Comparison of ENCODE assay signal across 13 cellular contexts in the genomic region with DNA sequence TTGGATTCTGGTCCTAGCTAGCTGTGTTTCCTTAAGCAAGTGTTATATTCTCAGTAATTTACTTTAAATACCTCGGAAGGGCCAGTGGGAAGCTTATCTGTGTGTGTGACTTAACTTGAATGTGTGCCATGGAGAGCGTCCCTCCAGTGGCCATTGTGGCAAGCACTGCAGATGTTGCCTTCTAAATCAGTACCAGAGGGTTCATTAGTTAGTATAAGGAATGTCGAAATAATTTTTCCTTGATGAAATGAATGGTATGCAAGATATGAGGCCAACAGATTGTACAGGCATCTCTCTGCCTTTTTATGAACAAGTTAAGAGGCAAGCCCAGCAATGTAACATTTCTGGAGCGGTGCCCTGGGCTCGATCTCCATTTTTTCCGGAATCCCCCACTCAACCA. TPM values are rescaled to one million over a fixed set of nuclear protein-coding genes. Genes with fewer than 3 reads are reported as not detected.
DNase-seq lines count a peak whose midpoint lies in the region; ATAC-seq and TF ChIP-seq lines count a peak whose summit lies in the region.
"Had no signal": no experiment of that assay in that cellular context is flagged by ENCODE, and none has a peak within 500 bp of the region (broad histone marks: within the 10 kb centered on the region; RNA-seq: fewer than 3 reads in every experiment).

No MANE protein-coding gene starts in this region.

- DNase-seq in H9 (no peak), astrocyte of the cerebellum (ENCODE audit: low read depth) (no peak), left ventricle myocardium superior (peak; percentile 35), skeletal muscle cell (ENCODE audit: low read depth) (peak; percentile 21), caudate nucleus (lab: John Stamatoyannopoulos, UW) (no peak)
- DNase-seq in activated T-cell treated with anti-CD3 and anti-CD28 coated beads, Interleukin-2, amount 50 U/mL, for 48 hours: no peak
- DNase-seq: activated effector memory CD4-positive, alpha-beta T cell treated with Interleukin-2 at 50 U/mL for 16 hours; effector memory CD4-positive, alpha-beta T cell; islet precursor cell; NCI-H187 treated with DMSO at 0.1 percent for 48 hours had no signal

- H4K20me1 ChIP-seq in H9 (ENCODE audit: control insufficient read depth, insufficient read depth, insufficient read length): no peaks in the 10 kb centered on the region

- H4K91ac ChIP-seq in H9 (ENCODE audit: insufficient read length, low read depth, low read length): no peak overlapping the region

- H2AK5ac ChIP-seq in H9 (ENCODE audit: insufficient read length, low read length): no peak overlapping the region

- H3T11ph ChIP-seq in H9 (ENCODE audit: low read length): no peak overlapping the region

- no peak overlapping the region for H2BK120ac ChIP-seq in H9 (ENCODE audit: low read depth, low read length, poor library complexity, severe bottlenecking)

- no peak overlapping the region for H3K4me2 ChIP-seq in H9 (ENCODE audit: insufficient read depth, insufficient read length, low read length)

- H3K56ac ChIP-seq in H9 (ENCODE audit: insufficient read length, low read depth, low read length): no peak overlapping the region

- peaks cover 0 to 2% (median 2%) of the 10 kb centered on the region in 3 experiments; a peak in 2 of 7 replicates for H3K36me3 Mint-ChIP-seq in H9 (ENCODE audit: insufficient read depth in 1 of 3, low read depth in 3 of 3)

- H3K79me1 ChIP-seq in H9 (ENCODE audit: insufficient read depth, low read depth, low read length, poor library complexity, severe bottlenecking): no peaks in the 10 kb centered on the region

- H4K8ac ChIP-seq in H9 (replicated peaks; ENCODE audit: insufficient read length, low read depth, low read length): no peak overlapping the region

- no peaks in the 10 kb centered on the region for H3K4me1 Mint-ChIP-seq in H9

- H3K4ac ChIP-seq in H9 (ENCODE audit: low read depth, low read length): no peak overlapping the region

- no peaks in the 10 kb centered on the region for H3K9me3 Mint-ChIP-seq in H9

- no peaks in the 10 kb centered on the region for H3K79me2 ChIP-seq in H9 (ENCODE audit: insufficient read depth, low read length)

- no peak overlapping the region for H2AFZ ChIP-seq in H9 (ENCODE audit: low read length)

- no peaks in the 10 kb centered on the region for H3K23me2 ChIP-seq in H9 (ENCODE audit: insufficient read length, low read depth, low read length, poor library complexity, severe bottlenecking)

- H3K27me3 ChIP-seq in H9 (ENCODE audit: insufficient read depth, low read length): no peaks in the 10 kb centered on the region

- intact Hi-C loops in left ventricle myocardium superior (cut with micrococcal nuclease): no loop called here

- no peak overlapping the region for H3K27ac Mint-ChIP-seq in H9

- no peak overlapping the region for H3K23ac ChIP-seq in H9 (ENCODE audit: insufficient read length, low read depth, low read length)

- H3K4me3 Mint-ChIP-seq in H9: no peak overlapping the region

- H2BK20ac ChIP-seq in H9 (ENCODE audit: low read depth, low read length, poor library complexity, severe bottlenecking): no peak overlapping the region

- H3K14ac ChIP-seq in H9 (ENCODE audit: insufficient read depth, low read length): no peak overlapping the region

- WGBS in H9 (ENCODE audit: extremely low coverage, insufficient read length, low lambda C conversion rate): no CpG with 5 or more reads among the region's 6 CpGs

- H2BK15ac ChIP-seq in H9 (ENCODE audit: low read depth, low read length): no peak overlapping the region

- no peak overlapping the region for H4K5ac ChIP-seq in H9 (ENCODE audit: insufficient read length, low read depth, low read length)

- no peak overlapping the region for H3K27ac ChIP-seq in H9 (ENCODE audit: insufficient read length, low read depth, low read length)
- H3K27ac ChIP-seq in caudate nucleus (ENCODE audit: low read depth, low read length): no peak overlapping the region
- H3K27ac ChIP-seq: RWPE1 had no signal

- H3K27me3 Mint-ChIP-seq in H9 (ENCODE audit: low read depth): no peaks in the 10 kb centered on the region

- H3K4me1 ChIP-seq in H9 (ENCODE audit: insufficient read depth, low read length): no peaks in the 10 kb centered on the region

- no peaks in the 10 kb centered on the region for H3K9me3 ChIP-seq in H9 (ENCODE audit: control insufficient read depth, low read depth, low read length)

- no peak overlapping the region for H3K18ac ChIP-seq in H9 (ENCODE audit: insufficient read length, low read depth, low read length)

- H2BK12ac ChIP-seq in H9 (ENCODE audit: insufficient read length, low read depth, low read length): no peak overlapping the region

- ATAC-seq in left ventricle myocardium superior (peak; percentile 90), GM21737 (IDR thresholded peaks at IDR 0.05; ENCODE audit: unreplicated experiment) (no peak), HG02759 (IDR thresholded peaks at IDR 0.05; ENCODE audit: unreplicated experiment) (no peak)

- no peak overlapping the region for H3K4me3 ChIP-seq in astrocyte of the cerebellum (ENCODE audit: low read depth, low read length)
- no peak overlapping the region for H3K4me3 ChIP-seq in skeletal muscle cell (ENCODE audit: low read depth, low read length)

- no peak overlapping the region for H3K9ac ChIP-seq in H9 (ENCODE audit: extremely low read depth, insufficient read length, low read length)

- no peak overlapping the region for H2BK5ac ChIP-seq in H9 (ENCODE audit: insufficient read length, low read length)

- TF ChIP-seq CTCF in H9 (conservative IDR thresholded peaks at IDR 0.05) (peak; percentile 50), astrocyte of the cerebellum (IDR thresholded peaks at IDR 0.05; ENCODE audit: low read depth, low read length, missing control alignments) (peak; percentile 1)

- in situ Hi-C loops in astrocyte of the cerebellum (cut with HindIII; ENCODE audit: low sequenced_read_pairs): no loop called here

RNA-seq across cellular contexts. Expression of a gene that starts 52.0 kb away (rescaled TPM):
- 3.0 and 3.4 TPM in 2 replicates for total RNA-seq in H9 (2021)
- 0.55 TPM for total RNA-seq in left ventricle myocardium superior

RNA-seq across cellular contexts. Expression of a gene that starts 52.5 kb away (rescaled TPM):
- total RNA-seq in H9 (2021) (166 and 172 TPM in 2 replicates), left ventricle myocardium superior (194 TPM)

Comparison
In these comparisons a context has a peak if more than half of its experiments do, and no peak if none do; other contexts are left out.
1. DNase-seq: peak in left ventricle myocardium superior (single experiment) and skeletal muscle cell (single experiment); none in H9 (single experiment), astrocyte of the cerebellum (single experiment), activated T-cell treated with anti-CD3 and anti-CD28 coated beads, Interleukin-2, amount 50 U/mL, for 48 hours (0 of 2) and caudate nucleus (0 of 61).